Comparison of ENCODE assay signal across 2 cellular contexts in genomic region chr18:36333418-36333817, GRCh38.
TF ChIP-seq lines count a peak whose summit lies in the region.

No MANE protein-coding gene starts in this region.

TF ChIP-seq in IMR-90, 13 proteins besides CTCF, POLR2A, EP300 and RAD21:
- TF ChIP-seq RCOR1 (IDR thresholded peaks at IDR 0.05; ENCODE audit: insufficient replicate concordance, low read length) (no peak), FOS (IDR thresholded peaks at IDR 0.05; ENCODE audit: low read depth, low read length) (no peak), CEBPB (IDR thresholded peaks at IDR 0.05; ENCODE audit: low read depth, low read length) (peak; percentile 32; the same call in 1 of the 2 replicates), BHLHE40 (IDR thresholded peaks at IDR 0.05; ENCODE audit: low read depth, low read length) (peak; percentile 20; the same call in 1 of the 2 replicates)
- TF ChIP-seq, protein P1, sequence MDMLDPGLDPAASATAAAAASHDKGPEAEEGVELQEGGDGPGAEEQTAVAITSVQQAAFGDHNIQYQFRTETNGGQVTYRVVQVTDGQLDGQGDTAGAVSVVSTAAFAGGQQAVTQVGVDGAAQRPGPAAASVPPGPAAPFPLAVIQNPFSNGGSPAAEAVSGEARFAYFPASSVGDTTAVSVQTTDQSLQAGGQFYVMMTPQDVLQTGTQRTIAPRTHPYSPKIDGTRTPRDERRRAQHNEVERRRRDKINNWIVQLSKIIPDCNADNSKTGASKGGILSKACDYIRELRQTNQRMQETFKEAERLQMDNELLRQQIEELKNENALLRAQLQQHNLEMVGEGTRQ (IDR thresholded peaks at IDR 0.05; ENCODE audit: low read depth, low read length), result no peak
TF ChIP-seq in IMR-90: peak in this region for 2.

TF ChIP-seq in GM12891, 5 proteins besides CTCF, POLR2A, EP300 and RAD21:
- TF ChIP-seq PAX5 (IDR thresholded peaks at IDR 0.05; ENCODE audit: insufficient read depth, low read length, severe bottlenecking) (no peak), POLR2AphosphoS5 (IDR thresholded peaks at IDR 0.05; ENCODE audit: low read depth, low read length) (no peak), SPI1 (IDR thresholded peaks at IDR 0.05; ENCODE audit: low read depth, low read length) (no peak), POU2F2 (IDR thresholded peaks at IDR 0.05; ENCODE audit: low read depth, low read length) (no peak), TAF1 (IDR thresholded peaks at IDR 0.05; ENCODE audit: low read depth, low read length) (no peak)
